ENCODE assay signal across 11 cellular contexts in the genomic region with DNA sequence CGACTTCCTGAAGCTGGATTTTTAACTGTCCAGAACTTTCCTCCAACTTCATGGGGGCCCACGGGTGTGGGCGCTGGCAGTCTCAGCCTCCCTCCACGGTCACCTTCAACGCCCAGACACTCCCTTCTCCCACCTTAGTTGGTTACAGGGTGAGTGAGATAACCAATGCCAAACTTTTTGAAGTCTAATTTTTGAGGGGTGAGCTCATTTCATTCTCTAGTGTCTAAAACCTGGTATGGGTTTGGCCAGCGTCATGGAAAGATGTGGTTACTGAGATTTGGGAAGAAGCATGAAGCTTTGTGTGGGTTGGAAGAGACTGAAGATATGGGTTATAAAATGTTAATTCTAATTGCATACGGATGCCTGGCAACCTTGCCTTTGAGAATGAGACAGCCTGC. TPM values are rescaled to one million over a fixed set of nuclear protein-coding genes. Genes with fewer than 3 reads are reported as not detected.
A peak's percentile ranks its signal among the peaks of the same experiment; 100 is the strongest.
DNase-seq lines count a peak whose midpoint lies in the region; ATAC-seq and TF ChIP-seq lines count a peak whose summit lies in the region.
"Had no signal": no experiment of that assay in that cellular context is flagged by ENCODE, and none has a peak within 500 bp of the region (broad histone marks: within the 10 kb centered on the region; RNA-seq: fewer than 3 reads in every experiment).

No MANE protein-coding gene starts in this region.

- peak overlapping the region; percentile 82 to 95 (median 91) for H3K4me3 Mint-ChIP-seq in nephron
- H3K4me3 Mint-ChIP-seq: activated CD4-positive, alpha-beta T cell treated with anti-CD3 and anti-CD28 coated beads for 36 hours had no signal

- H3K4me1 Mint-ChIP-seq in nephron, result peaks cover 31% of the 10 kb centered on the region

- ATAC-seq in GM21619 (IDR thresholded peaks at IDR 0.05; ENCODE audit: unreplicated experiment) (no peak), HG03442 (IDR thresholded peaks at IDR 0.05; ENCODE audit: unreplicated experiment) (no peak)
- ATAC-seq: activated CD4-positive, alpha-beta T cell treated with anti-CD3 and anti-CD28 coated beads for 36 hours had no signal

- H3K36me3 Mint-ChIP-seq in nephron (ENCODE audit: low read depth), result peaks cover 18% of the 10 kb centered on the region

- H3K27ac ChIP-seq in right atrium auricular region (peak overlapping the region; percentile 96 to 97), esophagus (ENCODE audit: low read depth in 2 of 2, low read length in 1 of 2) (no peak overlapping the region)

- intact Hi-C loops in cardiac septum (cut with DNase I), result loop anchor here (5.0 to 10.0 kb wide), 3 partner anchors 367 to 607 kb away; no protein-coding TSS in a partner anchor

- TF ChIP-seq CTCF in right atrium auricular region (IDR thresholded peaks at IDR 0.05) (no peak), nephron (IDR thresholded peaks at IDR 0.05; ENCODE audit: unreplicated experiment in 3 of 3) (no peak)

- H3K4me3 ChIP-seq in right atrium auricular region, result peak overlapping the region; percentile 86 to 87
- peak overlapping the region; percentile 20 to 62 for H3K4me3 ChIP-seq in esophagus (ENCODE audit: low read depth in 1 of 2, low read length in 2 of 2)

- H3K4me1 ChIP-seq in right atrium auricular region (peaks cover 0 to 25% of the 10 kb centered on the region in 2 donors), esophagus (ENCODE audit: control insufficient read depth in 2 of 2, insufficient read depth in 2 of 2, low read length in 1 of 2) (peaks cover 3 to 15% of the 10 kb centered on the region in 2 donors)

- WGBS in esophagus, 2 donors, result 33 to 45% methylated on average over 7 of the region's 7 CpGs

- H3K27me3 Mint-ChIP-seq in nephron (ENCODE audit: low read depth), result peaks cover 22% of the 10 kb centered on the region

- H3K9me3 ChIP-seq in right atrium auricular region, result no peaks in the 10 kb centered on the region
- H3K9me3 ChIP-seq in esophagus (ENCODE audit: control insufficient read depth in 2 of 2, insufficient read depth in 1 of 2, low read depth in 1 of 2, low read length in 1 of 2), result peaks cover 0 to 2% of the 10 kb centered on the region in 2 donors

- H3K9me3 Mint-ChIP-seq in nephron, result no peaks in the 10 kb centered on the region

- no peaks in the 10 kb centered on the region for H3K27me3 ChIP-seq in right atrium auricular region
- no peaks in the 10 kb centered on the region for H3K27me3 ChIP-seq in esophagus (ENCODE audit: control insufficient read depth in 1 of 2, insufficient read depth in 2 of 2, low read length in 2 of 2)

- DNase-seq in right atrium auricular region (ENCODE audit: low spot score) (no peak), cardiac septum (ENCODE audit: low spot score) (no peak), putamen (ENCODE audit: low spot score) (no peak), germinal center (ENCODE audit: low spot score) (no peak)
- DNase-seq: activated CD4-positive, alpha-beta T cell treated with anti-CD3 and anti-CD28 coated beads for 36 hours; cerebellar nuclear complex; NCI-H446 treated with DMSO at 0.1 percent for 48 hours had no signal

- no peaks in the 10 kb centered on the region for H3K36me3 ChIP-seq in right atrium auricular region
- no peaks in the 10 kb centered on the region for H3K36me3 ChIP-seq in esophagus (ENCODE audit: control insufficient read depth in 2 of 2, insufficient read depth in 2 of 2, low read length in 1 of 2)

- H3K27ac Mint-ChIP-seq in nephron, result peak overlapping the region; percentile 83 to 97 (median 93)
- H3K27ac Mint-ChIP-seq: activated CD4-positive, alpha-beta T cell treated with anti-CD3 and anti-CD28 coated beads for 36 hours had no signal

RNA-seq across cellular contexts. Expression of gene FZD1, which starts 3.3 kb away (rescaled TPM):
- 10 to 100 TPM; 16.9 to 27.0 TPM for total RNA-seq in right atrium auricular region
- total RNA-seq in cardiac septum, result 23.1 TPM
- 1 to 10 TPM; 2.7 to 5.0 TPM for polyA plus RNA-seq in esophagus

Comparison
In these comparisons a context has a peak if more than half of its experiments do, and no peak if none do; other contexts are left out.
1. H3K27ac ChIP-seq: peak in right atrium auricular region (2 of 2); none in esophagus (0 of 2).